ENCODE assay signal across 8 cellular contexts in genomic region chr11:108664730-108665525, GRCh38. TPM values are rescaled to one million over a fixed set of nuclear protein-coding genes. Genes with fewer than 3 reads are reported as not detected.
DNase-seq lines count a peak whose midpoint lies in the region; ATAC-seq and TF ChIP-seq lines count a peak whose summit lies in the region.

DDX10 (plus strand) TSS chr11:108665069; CDS start chr11:108665154, 85 bp downstream.

- peak within 1 kb of the TSS; percentile 88 for H3K27ac ChIP-seq in OCI-LY7 (ENCODE audit: low read depth, low read length, poor library complexity, severe bottlenecking)

- 0 out of 2 replicates have a peak, but pooled peaks cover 6% of the 10 kb centered on the region for H3K9me3 ChIP-seq in OCI-LY7 (ENCODE audit: low read length)

- H3K4me2 ChIP-seq in OCI-LY7 (ENCODE audit: low read length), result peak within 1 kb of the TSS; percentile 94

- BruUV-seq in OCI-LY7 (replicated peaks; lab: Mats Ljungman, UMichigan), result TSS peak; percentile 80

- peak within 1 kb of the TSS; percentile 95 for H3K4me3 ChIP-seq in OCI-LY7 (ENCODE audit: low read depth, low read length, poor library complexity, severe bottlenecking)

- H3K79me2 ChIP-seq in OCI-LY7 (ENCODE audit: insufficient read depth, low read depth, low read length), result peaks cover 51% of the 10 kb centered on the region

- H3K4me1 ChIP-seq in OCI-LY7 (ENCODE audit: insufficient read depth, low read length, poor library complexity, severe bottlenecking), result peaks cover 67% of the 10 kb centered on the region

- H2AFZ ChIP-seq in OCI-LY7 (ENCODE audit: low read length), result peak within 1 kb of the TSS; percentile 91

- peak; percentile 83 for ATAC-seq in GM21526 (IDR thresholded peaks at IDR 0.05; ENCODE audit: low FRiP score, unreplicated experiment)

- POLR2A ChIA-PET in OCI-LY7 (lab: Charles Lee), result interaction anchor here (0.7 to 2.9 kb wide), 7 partner anchors 11 to 536 kb away, joined by 3 to 12 read pairs (median 3); no protein-coding TSS in a partner anchor

- CTCF ChIA-PET in OCI-LY7 (lab: Charles Lee; ENCODE audit: unreplicated experiment), result no interaction called here

- peaks cover 18% of the 10 kb centered on the region for H4K20me1 ChIP-seq in OCI-LY7 (ENCODE audit: insufficient read depth, low read length)

- intact Hi-C loops in OCI-LY7 (cut with micrococcal nuclease; ENCODE audit: unreplicated experiment), result loop anchor here (5.0 kb wide), 4 partner anchors 428 to 808 kb away; partner anchors contain the start of genes ACAT1, CUL5 and SLC35F2

- peak; percentile 97 for DNase-seq in DMS 273 (lab: John Stamatoyannopoulos, UW; ENCODE audit: unreplicated experiment)
- DNase-seq in HuH-7.5 (ENCODE audit: low spot score), result peak; percentile 59
- DNase-seq in OCI-LY7 (ENCODE audit: low spot score), result peak; percentile 98
- DNase-seq in activated T-cell treated with anti-CD3 and anti-CD28 coated beads for 1 hour (ENCODE audit: low read depth), result peak; percentile 97
- DNase-seq in epidermal melanocyte (ENCODE audit: insufficient read length, low spot score), result peak; percentile 84
- peak; percentile 98 for DNase-seq in middle frontal gyrus (ENCODE audit: extremely low spot score, low spot score)
- DNase-seq in stimulated activated CD8-positive, alpha-beta memory T cell treated with anti-CD3 and anti-CD28 coated beads, Interleukin-2, amount 100 ng/mL, for 48 hours (ENCODE audit: low read depth in 2 of 2), result peak; percentile 93 to 95

- H3K9me2 ChIP-seq in OCI-LY7 (ENCODE audit: insufficient read depth, low read length), result no peaks in the 10 kb centered on the region

- TF ChIP-seq CTCF in OCI-LY7 (conservative IDR thresholded peaks at IDR 0.05; ENCODE audit: low read length), result peak; percentile 23; the same call in 1 of the 2 replicates

- peaks cover 33% of the 10 kb centered on the region for H3K36me3 ChIP-seq in OCI-LY7 (ENCODE audit: insufficient read depth, low read length)

RNA-seq across cellular contexts. Expression of gene DDX10, which starts in this region (rescaled TPM):
- 38.0 and 46.5 TPM in 2 replicates for total RNA-seq in OCI-LY7 (2014; rRNA removed; shearing (Covaris generic))
- total RNA-seq in OCI-LY7 (2022), result 38.7 and 48.7 TPM in 2 replicates

Comparison
In these comparisons a context has a peak if more than half of its experiments do, and no peak if none do; other contexts are left out.
1. Peak in every context shown above with its lines: DNase-seq, ATAC-seq, H3K4me3 ChIP-seq and H3K27ac ChIP-seq.